Comparison of ENCODE assay signal across 20 cellular contexts in genomic region chr2:6888724-6889123, GRCh38. TPM values are rescaled to one million over a fixed set of nuclear protein-coding genes. Genes with fewer than 3 reads are reported as not detected.
DNase-seq lines count a peak whose midpoint lies in the region; ATAC-seq, FAIRE-seq and TF ChIP-seq lines count a peak whose summit lies in the region.
"Had no signal": no experiment of that assay in that cellular context is flagged by ENCODE, and none has a peak within 500 bp of the region (broad histone marks: within the 10 kb centered on the region; RNA-seq: fewer than 3 reads in every experiment).

No MANE protein-coding gene starts in this region.

- peak overlapping the region; percentile 57; the same call in 1 of the 2 replicates for H2AFZ ChIP-seq in K562 (ENCODE audit: low read depth, low read length)

- intact Hi-C loops in activated CD4-positive, alpha-beta T cell treated with anti-CD3 and anti-CD28 coated beads, Interleukin-2, amount 10 ng/mL, durations not matched to agents 24 days and 14 days (cut with micrococcal nuclease): no loop called here
- intact Hi-C loops in K562 (cut with micrococcal nuclease) (no loop called here), A673 (cut with micrococcal nuclease; ENCODE audit: unreplicated experiment) (no loop called here)

- peak overlapping the region; percentile 43 for H3K27ac Mint-ChIP-seq in activated CD4-positive, alpha-beta T cell treated with anti-CD3 and anti-CD28 coated beads, Interleukin-2, amount 10 ng/mL, durations not matched to agents 24 days and 14 days
- peak overlapping the region; percentile 67 for H3K27ac Mint-ChIP-seq in activated naive CD8-positive, alpha-beta T cell treated with anti-CD3 and anti-CD28 coated beads, Interleukin-2, amount 10 ng/mL, durations not matched to agents 7 days and 5 days
- H3K27ac Mint-ChIP-seq in activated naive CD8-positive, alpha-beta T cell treated with anti-CD3 and anti-CD28 coated beads, Interleukin-2, amount 50 U/mL, for 24 hours: no peak overlapping the region
- H3K27ac Mint-ChIP-seq: B cell; CD8-positive, alpha-beta T cell; HFFc6 had no signal

- peaks cover 51% of the 10 kb centered on the region for H3K36me3 Mint-ChIP-seq in activated CD4-positive, alpha-beta T cell treated with anti-CD3 and anti-CD28 coated beads, Interleukin-2, amount 10 ng/mL, durations not matched to agents 24 days and 14 days (ENCODE audit: low read depth)
- H3K36me3 Mint-ChIP-seq in activated naive CD8-positive, alpha-beta T cell treated with anti-CD3 and anti-CD28 coated beads, Interleukin-2, amount 10 ng/mL, durations not matched to agents 7 days and 5 days: peaks cover 55% of the 10 kb centered on the region
- peaks cover 3% of the 10 kb centered on the region for H3K36me3 Mint-ChIP-seq in activated naive CD8-positive, alpha-beta T cell treated with anti-CD3 and anti-CD28 coated beads, Interleukin-2, amount 50 U/mL, for 24 hours (ENCODE audit: low read depth)

- H3K9ac ChIP-seq in K562 (ENCODE audit: insufficient read depth in 1 of 2, low read depth in 2 of 2, low read length in 2 of 2): 0 out of 4 replicates have a peak overlapping the region, but pooled peaks of 1 of the 2 experiments have one; percentile 48
- H3K9ac ChIP-seq: BLaER1 treated with 17β-estradiol and CSF1 and Interleukin-3, amounts not matched to agents 10 nM and 100 nM had no signal

- peak; percentile 49 for FAIRE-seq in K562 (lab: Jason Lieb, UNC)

- TF ChIP-seq RAD21 in K562 (CRISPR knock-in tag; conservative IDR thresholded peaks at IDR 0.05 in 1 of 2, IDR thresholded peaks at IDR 0.05 in 1 of 2): no peak

- H3K4me1 Mint-ChIP-seq in activated CD4-positive, alpha-beta T cell treated with anti-CD3 and anti-CD28 coated beads, Interleukin-2, amount 10 ng/mL, durations not matched to agents 24 days and 14 days: peaks cover 18% of the 10 kb centered on the region
- H3K4me1 Mint-ChIP-seq in activated naive CD8-positive, alpha-beta T cell treated with anti-CD3 and anti-CD28 coated beads, Interleukin-2, amount 10 ng/mL, durations not matched to agents 7 days and 5 days: peaks cover 32% of the 10 kb centered on the region
- H3K4me1 Mint-ChIP-seq in activated naive CD8-positive, alpha-beta T cell treated with anti-CD3 and anti-CD28 coated beads, Interleukin-2, amount 50 U/mL, for 24 hours: peaks cover 3% of the 10 kb centered on the region
- H3K4me1 Mint-ChIP-seq: B cell had no signal

- H3K27ac ChIP-seq in K562 (ENCODE audit: extremely low read depth, low read depth, low read length): peak overlapping the region; percentile 73; the same call in 2 of the 3 replicates
- H3K27ac ChIP-seq in A673 (ENCODE audit: low read depth, low read length, poor library complexity, severe bottlenecking): no peak overlapping the region
- H3K27ac ChIP-seq: BLaER1 treated with 17β-estradiol and CSF1 and Interleukin-3, amounts not matched to agents 10 nM and 100 nM; HL-60 had no signal

- no peaks in the 10 kb centered on the region for H3K36me3 ChIP-seq in K562 (ENCODE audit: control insufficient read depth, insufficient read depth, low read length)
- H3K36me3 ChIP-seq in A673 (ENCODE audit: insufficient read depth, low read length, poor library complexity, severe bottlenecking): no peaks in the 10 kb centered on the region
- H3K36me3 ChIP-seq: BLaER1 treated with 17β-estradiol and CSF1 and Interleukin-3, amounts not matched to agents 10 nM and 100 nM had no signal

- H3K9me3 ChIP-seq in K562 (replicated peaks; ENCODE audit: control insufficient read depth, insufficient read depth, low read depth, low read length): no peaks in the 10 kb centered on the region
- no peaks in the 10 kb centered on the region for H3K9me3 ChIP-seq in A673 (ENCODE audit: low read depth, low read length, poor library complexity, severe bottlenecking)
- H3K9me3 ChIP-seq: BLaER1 treated with 17β-estradiol and CSF1 and Interleukin-3, amounts not matched to agents 10 nM and 100 nM had no signal

- TF ChIP-seq CTCF in K562 (IDR thresholded peaks at IDR 0.05 in 2 of 3, conservative IDR thresholded peaks at IDR 0.05 in 1 of 3; ENCODE audit: insufficient read depth in 2 of 3, low read depth in 1 of 3, low read length in 3 of 3) (no peak), A673 (conservative IDR thresholded peaks at IDR 0.05; ENCODE audit: low read depth, low read length) (no peak)

- H3K4me3 Mint-ChIP-seq in activated CD4-positive, alpha-beta T cell treated with anti-CD3 and anti-CD28 coated beads, Interleukin-2, amount 10 ng/mL, durations not matched to agents 24 days and 14 days: no peak overlapping the region
- no peak overlapping the region for H3K4me3 Mint-ChIP-seq in activated naive CD8-positive, alpha-beta T cell treated with anti-CD3 and anti-CD28 coated beads, Interleukin-2, amount 10 ng/mL, durations not matched to agents 7 days and 5 days
- no peak overlapping the region for H3K4me3 Mint-ChIP-seq in activated naive CD8-positive, alpha-beta T cell treated with anti-CD3 and anti-CD28 coated beads, Interleukin-2, amount 50 U/mL, for 24 hours
- H3K4me3 Mint-ChIP-seq: B cell; CD8-positive, alpha-beta T cell; HFFc6 had no signal

- in situ Hi-C loops in K562 (cut with MboI): no loop called here

- H3K4me2 ChIP-seq in K562 (ENCODE audit: insufficient read depth, low read length): 0 out of 2 replicates have a peak overlapping the region, but pooled peaks have one; percentile 39
- H3K4me2 ChIP-seq: BLaER1 treated with 17β-estradiol and CSF1 and Interleukin-3, amounts not matched to agents 10 nM and 100 nM had no signal

- CTCF ChIA-PET in K562 (lab: Yijun Ruan, JAX; ENCODE audit: low intra/inter-chr PET ratio) (no interaction called here), A673 (lab: Charles Lee) (no interaction called here)

- no peak for DNase-seq in activated CD4-positive, alpha-beta T cell treated with anti-CD3 and anti-CD28 coated beads, Interleukin-2, amount 10 ng/mL, durations not matched to agents 24 days and 14 days
- no peak for DNase-seq in activated CD4-positive, alpha-beta T cell treated with anti-CD3 and anti-CD28 coated beads, Interleukin-2, amount 50 U/mL, for 1 hour
- no peak for DNase-seq in activated naive CD8-positive, alpha-beta T cell treated with anti-CD3 and anti-CD28 coated beads, Interleukin-2, amount 10 ng/mL, durations not matched to agents 7 days and 5 days
- no peak for DNase-seq in activated naive CD8-positive, alpha-beta T cell treated with anti-CD3 and anti-CD28 coated beads, Interleukin-2, amount 50 U/mL, for 24 hours
- DNase-seq in K562 (ENCODE audit: extremely low read depth in 1 of 4, low spot score in 3 of 4) (peak; percentile 24 to 59 (median 32)), A673 (ENCODE audit: low spot score) (no peak)
- DNase-seq: 8988T; Calu3; CD8-positive, alpha-beta T cell; DMS79 treated with DMSO at 0.1 percent for 48 hours; GF-D8; GOT3; H7; HFFc6 had no signal

- no peaks in the 10 kb centered on the region for H3K79me2 ChIP-seq in K562 (ENCODE audit: control insufficient read depth, insufficient read depth, low read length)

- no peak for ATAC-seq in activated naive CD8-positive, alpha-beta T cell treated with anti-CD3 and anti-CD28 coated beads, Interleukin-2, amount 10 ng/mL, durations not matched to agents 7 days and 5 days (ENCODE audit: low read depth)
- no peak for ATAC-seq in activated naive CD8-positive, alpha-beta T cell treated with anti-CD3 and anti-CD28 coated beads, Interleukin-2, amount 50 U/mL, for 24 hours
- ATAC-seq in K562 (peak; percentile 53), GM18505 (IDR thresholded peaks at IDR 0.05; ENCODE audit: unreplicated experiment) (no peak)
- ATAC-seq: CD8-positive, alpha-beta T cell; HCT116 had no signal

- POLR2A ChIA-PET in activated naive CD8-positive, alpha-beta T cell treated with anti-CD3 and anti-CD28 coated beads, Interleukin-2, amount 10 ng/mL, durations not matched to agents 7 days and 5 days (lab: Charles Lee): interaction anchor here (1.3 to 1.5 kb wide), 3 partner anchors 8 to 27 kb away, joined by 4 to 7 read pairs (median 5); no protein-coding TSS in a partner anchor
- POLR2A ChIA-PET in K562 (lab: Yijun Ruan, JAX): interaction anchor here (1.1 to 1.5 kb wide), 2 partner anchors 12 to 41 kb away, joined by 7 to 10 read pairs; partner anchors contain the start of gene RSAD2
- POLR2A ChIA-PET in A673 (lab: Charles Lee; ENCODE audit: low non-redundant PET): no interaction called here

- H3K27me3 Mint-ChIP-seq in activated CD4-positive, alpha-beta T cell treated with anti-CD3 and anti-CD28 coated beads, Interleukin-2, amount 10 ng/mL, durations not matched to agents 24 days and 14 days: no peaks in the 10 kb centered on the region
- H3K27me3 Mint-ChIP-seq in activated naive CD8-positive, alpha-beta T cell treated with anti-CD3 and anti-CD28 coated beads, Interleukin-2, amount 10 ng/mL, durations not matched to agents 7 days and 5 days: no peaks in the 10 kb centered on the region
- no peaks in the 10 kb centered on the region for H3K27me3 Mint-ChIP-seq in activated naive CD8-positive, alpha-beta T cell treated with anti-CD3 and anti-CD28 coated beads, Interleukin-2, amount 50 U/mL, for 24 hours

- TF ChIP-seq EP300 in K562 (IDR thresholded peaks at IDR 0.05; ENCODE audit: low read length): no peak

- TF ChIP-seq POLR2A in K562 (conservative IDR thresholded peaks at IDR 0.05): no peak
- TF ChIP-seq POLR2A in GM18505 (IDR thresholded peaks at IDR 0.05; ENCODE audit: borderline replicate concordance, extremely low read depth, insufficient read depth, insufficient read length): no peak

- BruUV-seq in K562 (replicated peaks; lab: Mats Ljungman, UMichigan): no TSS peak
- no TSS peak for BruUV-seq in A673 (replicated peaks; lab: Mats Ljungman, UMichigan)

- H3K4me1 ChIP-seq in K562 (replicated peaks in 1 of 2; ENCODE audit: control insufficient read depth in 2 of 2, insufficient read depth in 2 of 2, low read length in 2 of 2) (peaks cover 15 to 61% of the 10 kb centered on the region in 2 experiments), A673 (ENCODE audit: insufficient read depth, low read length, poor library complexity, severe bottlenecking) (peaks cover 2% of the 10 kb centered on the region)

- H4K20me1 ChIP-seq in K562 (replicated peaks; ENCODE audit: control insufficient read depth, insufficient read depth, low read length): no peaks in the 10 kb centered on the region
- H4K20me1 ChIP-seq: BLaER1 treated with 17β-estradiol and CSF1 and Interleukin-3, amounts not matched to agents 10 nM and 100 nM had no signal

- H3K9me1 ChIP-seq in K562 (ENCODE audit: control insufficient read depth, insufficient read depth, low read length): no peaks in the 10 kb centered on the region

- WGBS in K562 (ENCODE audit: insufficient coverage, low coverage, missing lambda C conversion rate): 19% methylated on average over 4 of the region's 4 CpGs

- H3K9me3 Mint-ChIP-seq in activated CD4-positive, alpha-beta T cell treated with anti-CD3 and anti-CD28 coated beads, Interleukin-2, amount 10 ng/mL, durations not matched to agents 24 days and 14 days: no peaks in the 10 kb centered on the region
- no peaks in the 10 kb centered on the region for H3K9me3 Mint-ChIP-seq in activated naive CD8-positive, alpha-beta T cell treated with anti-CD3 and anti-CD28 coated beads, Interleukin-2, amount 10 ng/mL, durations not matched to agents 7 days and 5 days
- no peaks in the 10 kb centered on the region for H3K9me3 Mint-ChIP-seq in activated naive CD8-positive, alpha-beta T cell treated with anti-CD3 and anti-CD28 coated beads, Interleukin-2, amount 50 U/mL, for 24 hours
- H3K9me3 Mint-ChIP-seq: CD8-positive, alpha-beta T cell had no signal

- no peak overlapping the region for H3K4me3 ChIP-seq in K562
- no peak overlapping the region for H3K4me3 ChIP-seq in A673 (ENCODE audit: low read depth, low read length, poor library complexity, severe bottlenecking)
- H3K4me3 ChIP-seq: BLaER1 treated with 17β-estradiol and CSF1 and Interleukin-3, amounts not matched to agents 10 nM and 100 nM had no signal

- H3K27me3 ChIP-seq in K562 (ENCODE audit: control insufficient read depth in 2 of 2, insufficient read depth in 2 of 2, low read length in 2 of 2) (no peaks in the 10 kb centered on the region), A673 (replicated peaks; ENCODE audit: insufficient read depth, low read depth, low read length, poor library complexity) (no peaks in the 10 kb centered on the region)
- H3K27me3 ChIP-seq: BLaER1 treated with 17β-estradiol and CSF1 and Interleukin-3, amounts not matched to agents 10 nM and 100 nM had no signal

RNA-seq across cellular contexts. Expression of gene RSAD2, which starts 11.1 kb away (rescaled TPM):
- 2.0 and 2.4 TPM in 2 replicates for total RNA-seq in activated CD4-positive, alpha-beta T cell treated with anti-CD3 and anti-CD28 coated beads, Interleukin-2, amount 10 ng/mL, durations not matched to agents 24 days and 14 days
- total RNA-seq in activated naive CD8-positive, alpha-beta T cell treated with anti-CD3 and anti-CD28 coated beads, Interleukin-2, amount 10 ng/mL, durations not matched to agents 7 days and 5 days: 100 to 1,000 TPM; 104 to 105 TPM
- 0.39 and 0.79 TPM in 2 replicates for total RNA-seq in K562 (2011; cell fraction: chromatin; rRNA removed; ENCODE audit: low replicate concordance)
- total RNA-seq in K562 (2011; cell fraction: nucleolus; rRNA removed): 0.50 and 0.53 TPM in 2 replicates
- 1.2 TPM in 1 of 2 replicates, not detected in the other for total RNA-seq in K562 (2011; cell fraction: nucleoplasm; rRNA removed)
- total RNA-seq in K562 (2014; rRNA removed) (0.57 and 1.4 TPM in 2 replicates), K562 (2014; rRNA removed; fragmentation: Illumina TruSeq; extraction: Trizol) (0.41 and 0.51 TPM in 2 replicates), K562 (2015; rRNA removed; fragmentation: Illumina TruSeq; extraction: Trizol) (0.51 and 0.68 TPM in 2 replicates), K562 (2021) (0.18 and 0.49 TPM in 2 replicates), A673 (2021) (2.1 and 2.2 TPM in 2 replicates)
- polyA plus RNA-seq in K562 (2011; rRNA removed) (0.24 and 0.45 TPM in 2 replicates), K562 (2014; fragmentation: Illumina TruSeq; extraction: Trizol) (0.15 and 0.37 TPM in 2 replicates), K562 (2014; fragmentation: Nextera tagmentation; extraction: Ambion mirVana) (under 1 TPM; 0.15 to 0.28 TPM), K562 (2014; rRNA removed) (0.11 and 0.19 TPM in 2 replicates)
- polyA plus RNA-seq in K562 (2011; cell fraction: cytosol; rRNA removed): 0.06 and 0.15 TPM in 2 replicates
- polyA plus RNA-seq in K562 (2011; cell fraction: nucleus; rRNA removed): 0.28 and 0.38 TPM in 2 replicates
- 0.46 and 1.1 TPM in 2 replicates for polyA plus RNA-seq in K562 (2012)
- 0.63 and 0.75 TPM in 2 replicates for polyA minus RNA-seq in K562 (2011; rRNA and poly(A)+ RNA removed)
- not detected in 2 replicates for polyA minus RNA-seq in K562 (2011; cell fraction: cytosol; rRNA and poly(A)+ RNA removed)
- 0.94 and 1.00 TPM in 2 replicates for polyA minus RNA-seq in K562 (2011; cell fraction: nucleus; rRNA and poly(A)+ RNA removed)
- total RNA-seq: H7, HFFc6, HT1080 had no signal

RNA-seq across cellular contexts. Expression of gene CMPK2, which starts 23.0 kb away (rescaled TPM):
- total RNA-seq in activated CD4-positive, alpha-beta T cell treated with anti-CD3 and anti-CD28 coated beads, Interleukin-2, amount 10 ng/mL, durations not matched to agents 24 days and 14 days: 6.4 and 6.9 TPM in 2 replicates
- total RNA-seq in activated naive CD8-positive, alpha-beta T cell treated with anti-CD3 and anti-CD28 coated beads, Interleukin-2, amount 10 ng/mL, durations not matched to agents 7 days and 5 days: 100 to 1,000 TPM; 102 to 106 TPM
- 2.3 and 3.5 TPM in 2 replicates for total RNA-seq in K562 (2011; cell fraction: chromatin; rRNA removed; ENCODE audit: low replicate concordance)
- 2.3 and 2.8 TPM in 2 replicates for total RNA-seq in K562 (2011; cell fraction: nucleolus; rRNA removed)
- 3.5 and 5.2 TPM in 2 replicates for total RNA-seq in K562 (2011; cell fraction: nucleoplasm; rRNA removed)
- 10.5 TPM in 2 replicates for total RNA-seq in K562 (2014; rRNA removed)
- 5.0 and 5.3 TPM in 2 replicates for total RNA-seq in K562 (2014; rRNA removed; fragmentation: Illumina TruSeq; extraction: Trizol)
- 7.4 and 7.6 TPM in 2 replicates for total RNA-seq in K562 (2015; rRNA removed; fragmentation: Illumina TruSeq; extraction: Trizol)
- 7.2 and 7.9 TPM in 2 replicates for total RNA-seq in K562 (2021)
- polyA plus RNA-seq in K562 (2011; rRNA removed): 3.5 and 4.3 TPM in 2 replicates
- polyA plus RNA-seq in K562 (2011; cell fraction: cytosol; rRNA removed): 3.2 and 3.6 TPM in 2 replicates
- polyA plus RNA-seq in K562 (2011; cell fraction: nucleus; rRNA removed): 5.6 and 6.6 TPM in 2 replicates
- polyA plus RNA-seq in K562 (2012): 8.3 and 23.7 TPM in 2 replicates
- polyA plus RNA-seq in K562 (2014; fragmentation: Illumina TruSeq; extraction: Trizol): 5.3 and 6.5 TPM in 2 replicates
- 1 to 10 TPM; 2.6 to 2.9 TPM for polyA plus RNA-seq in K562 (2014; fragmentation: Nextera tagmentation; extraction: Ambion mirVana)
- polyA plus RNA-seq in K562 (2014; rRNA removed): 3.8 and 4.5 TPM in 2 replicates
- 2.9 and 4.3 TPM in 2 replicates for polyA minus RNA-seq in K562 (2011; rRNA and poly(A)+ RNA removed)
- 2.9 and 3.3 TPM in 2 replicates for polyA minus RNA-seq in K562 (2011; cell fraction: cytosol; rRNA and poly(A)+ RNA removed)
- 3.4 and 5.2 TPM in 2 replicates for polyA minus RNA-seq in K562 (2011; cell fraction: nucleus; rRNA and poly(A)+ RNA removed)
- total RNA-seq in A673 (2021): 3.3 and 4.6 TPM in 2 replicates
- total RNA-seq: HFFc6 had no signal

RNA-seq across cellular contexts. Expression of gene RNF144A, which starts 28.5 kb away (rescaled TPM):
- total RNA-seq in activated CD4-positive, alpha-beta T cell treated with anti-CD3 and anti-CD28 coated beads, Interleukin-2, amount 10 ng/mL, durations not matched to agents 24 days and 14 days: 22.1 and 23.0 TPM in 2 replicates
- total RNA-seq in activated naive CD8-positive, alpha-beta T cell treated with anti-CD3 and anti-CD28 coated beads, Interleukin-2, amount 10 ng/mL, durations not matched to agents 7 days and 5 days: 10 to 100 TPM; 78.7 to 91.1 TPM
- 11.4 and 21.2 TPM in 2 replicates for total RNA-seq in K562 (2011; cell fraction: chromatin; rRNA removed; ENCODE audit: low replicate concordance)
- total RNA-seq in K562 (2011; cell fraction: nucleolus; rRNA removed): 9.5 and 10.4 TPM in 2 replicates
- 8.9 and 16.6 TPM in 2 replicates for total RNA-seq in K562 (2011; cell fraction: nucleoplasm; rRNA removed)
- 6.4 and 8.2 TPM in 2 replicates for total RNA-seq in K562 (2014; rRNA removed)
- total RNA-seq in K562 (2014; rRNA removed; fragmentation: Illumina TruSeq; extraction: Trizol): 6.0 and 6.7 TPM in 2 replicates
- 4.7 and 5.7 TPM in 2 replicates for total RNA-seq in K562 (2015; rRNA removed; fragmentation: Illumina TruSeq; extraction: Trizol)
- 8.8 and 11.3 TPM in 2 replicates for total RNA-seq in K562 (2021)
- polyA plus RNA-seq in K562 (2011; rRNA removed): 9.2 and 12.1 TPM in 2 replicates
- 8.8 and 9.9 TPM in 2 replicates for polyA plus RNA-seq in K562 (2011; cell fraction: cytosol; rRNA removed)
- 8.5 and 10.0 TPM in 2 replicates for polyA plus RNA-seq in K562 (2011; cell fraction: nucleus; rRNA removed)
- polyA plus RNA-seq in K562 (2012): 5.0 and 11.1 TPM in 2 replicates
- polyA plus RNA-seq in K562 (2014; fragmentation: Illumina TruSeq; extraction: Trizol): 6.1 and 7.4 TPM in 2 replicates
- polyA plus RNA-seq in K562 (2014; fragmentation: Nextera tagmentation; extraction: Ambion mirVana): 1 to 10 TPM in 1 of 2 experiments, under 1 TPM in 1; 0.96 to 1.4 TPM
- polyA plus RNA-seq in K562 (2014; rRNA removed): 6.2 and 7.0 TPM in 2 replicates
- 14.2 and 14.3 TPM in 2 replicates for polyA minus RNA-seq in K562 (2011; rRNA and poly(A)+ RNA removed)
- polyA minus RNA-seq in K562 (2011; cell fraction: cytosol; rRNA and poly(A)+ RNA removed): 13.1 and 13.8 TPM in 2 replicates
- polyA minus RNA-seq in K562 (2011; cell fraction: nucleus; rRNA and poly(A)+ RNA removed): 10.2 and 14.2 TPM in 2 replicates
- total RNA-seq in A673 (2021): 13.6 and 19.6 TPM in 2 replicates
- total RNA-seq: HFFc6 had no signal

Comparison
In these comparisons a context has a peak if more than half of its experiments do, and no peak if none do; other contexts are left out.
1. DNase-seq: peak in K562 (4 of 4); none in activated CD4-positive, alpha-beta T cell treated with anti-CD3 and anti-CD28 coated beads, Interleukin-2, amount 10 ng/mL, durations not matched to agents 24 days and 14 days (single experiment), activated CD4-positive, alpha-beta T cell treated with anti-CD3 and anti-CD28 coated beads, Interleukin-2, amount 50 U/mL, for 1 hour (single experiment), activated naive CD8-positive, alpha-beta T cell treated with anti-CD3 and anti-CD28 coated beads, Interleukin-2, amount 10 ng/mL, durations not matched to agents 7 days and 5 days (single experiment), activated naive CD8-positive, alpha-beta T cell treated with anti-CD3 and anti-CD28 coated beads, Interleukin-2, amount 50 U/mL, for 24 hours (single experiment) and A673 (single experiment).
2. RNA of gene RSAD2, which starts 11.1 kb away (total RNA-seq): 104 to 105 TPM in activated naive CD8-positive, alpha-beta T cell treated with anti-CD3 and anti-CD28 coated beads, Interleukin-2, amount 10 ng/mL, durations not matched to agents 7 days and 5 days; 2.1 to 2.2 TPM in A673, 2.0 to 2.4 TPM in activated CD4-positive, alpha-beta T cell treated with anti-CD3 and anti-CD28 coated beads, Interleukin-2, amount 10 ng/mL, durations not matched to agents 24 days and 14 days and 0.18 to 1.4 TPM in K562; every median in the first group is over 10 times any median in the second.
3. RNA of gene CMPK2, which starts 23.0 kb away (total RNA-seq): 102 to 106 TPM in activated naive CD8-positive, alpha-beta T cell treated with anti-CD3 and anti-CD28 coated beads, Interleukin-2, amount 10 ng/mL, durations not matched to agents 7 days and 5 days; 2.3 to 10.5 TPM in K562, 6.4 to 6.9 TPM in activated CD4-positive, alpha-beta T cell treated with anti-CD3 and anti-CD28 coated beads, Interleukin-2, amount 10 ng/mL, durations not matched to agents 24 days and 14 days and 3.3 to 4.6 TPM in A673; every median in the first group is over 4 times any median in the second.